In the genomic region with DNA sequence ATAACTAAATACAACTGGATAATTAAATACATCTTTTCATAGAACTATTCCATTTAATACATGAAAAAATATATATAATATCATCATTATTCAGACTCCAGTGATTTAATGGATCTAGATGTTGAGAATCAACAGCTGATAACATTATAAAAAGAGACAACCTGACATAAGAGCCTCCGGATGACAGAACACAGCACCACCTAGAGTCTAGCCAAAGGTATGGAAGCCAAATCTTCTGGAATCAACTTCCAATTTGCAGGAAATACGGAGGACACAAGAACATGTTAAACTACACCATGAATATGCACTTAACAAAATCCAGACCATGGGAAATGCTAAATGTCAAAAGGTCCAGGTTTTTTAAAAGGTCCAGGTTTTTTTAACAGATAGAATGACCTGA, we compare ENCODE assay signal across 9 cellular contexts. TPM values are rescaled to one million over a fixed set of nuclear protein-coding genes. Genes with fewer than 3 reads are reported as not detected.
DNase-seq lines count a peak whose midpoint lies in the region; ATAC-seq, FAIRE-seq and TF ChIP-seq lines count a peak whose summit lies in the region.
"Had no signal": no experiment of that assay in that cellular context is flagged by ENCODE, and none has a peak within 500 bp of the region (broad histone marks: within the 10 kb centered on the region; RNA-seq: fewer than 3 reads in every experiment).

No MANE protein-coding gene starts in this region.

- H3K36me3 Mint-ChIP-seq in activated CD4-positive, alpha-beta memory T cell treated with anti-CD3 and anti-CD28 coated beads, Interleukin-2, amount 10 ng/mL, durations not matched to agents 7 days and 5 days (ENCODE audit: low read depth), result peaks cover 37% of the 10 kb centered on the region

- H3K27ac ChIP-seq in A549 (no peak overlapping the region), SU-DHL-6 (ENCODE audit: low read depth, low read length) (no peak overlapping the region)
- H3K27ac ChIP-seq: epithelial cell of prostate had no signal

- H3K4me1 ChIP-seq in A549, result peaks cover 5% of the 10 kb centered on the region; the same call in 1 of the 3 replicates

- CTCF ChIA-PET in A549 (lab: Yijun Ruan, JAX), result interaction anchor here (0.6 to 0.9 kb wide), 2 partner anchors 13 to 82 kb away, joined by 3 to 5 read pairs; no protein-coding TSS in a partner anchor
- CTCF ChIA-PET in activated CD4-positive, alpha-beta memory T cell treated with anti-CD3 and anti-CD28 coated beads, Interleukin-2, amount 10 ng/mL, durations not matched to agents 7 days and 5 days (lab: Charles Lee), result interaction anchor here (0.6 to 1.5 kb wide), 2 partner anchors 11 to 93 kb away, joined by 4 to 9 read pairs; no protein-coding TSS in a partner anchor

- peak in 1 of 2 experiments; percentile 30; a peak in 2 of 5 replicates for TF ChIP-seq RAD21 in A549 (conservative IDR thresholded peaks at IDR 0.05 in 1 of 2, IDR thresholded peaks at IDR 0.05 in 1 of 2)

- peaks cover 46% of the 10 kb centered on the region for H3K79me2 ChIP-seq in SU-DHL-6 (ENCODE audit: insufficient read depth, low read length)

- H3K4me2 ChIP-seq in A549, result no peak overlapping the region
- no peak overlapping the region for H3K4me2 ChIP-seq in SU-DHL-6 (ENCODE audit: low read depth, low read length, poor library complexity, severe bottlenecking)

- no peak overlapping the region for H3K4me3 Mint-ChIP-seq in activated CD4-positive, alpha-beta memory T cell treated with anti-CD3 and anti-CD28 coated beads, Interleukin-2, amount 10 ng/mL, durations not matched to agents 7 days and 5 days

- no peak overlapping the region for H2AFZ ChIP-seq in SU-DHL-6 (ENCODE audit: low read depth, low read length, severe bottlenecking)

- H3K9me2 ChIP-seq in SU-DHL-6 (replicated peaks; ENCODE audit: insufficient read depth, low read length), result no peaks in the 10 kb centered on the region

- H3K36me3 ChIP-seq in SU-DHL-6 (ENCODE audit: low read length), result 0 out of 2 replicates have a peak, but pooled peaks cover 4% of the 10 kb centered on the region

- peak; percentile 10 to 56 for DNase-seq in A549 (ENCODE audit: low read depth in 1 of 2, low spot score in 1 of 2)
- peak; percentile 47 for DNase-seq in H4 (ENCODE audit: low spot score)
- no peak for DNase-seq in left ventricle myocardium superior
- DNase-seq in GF-D8 (lab: John Stamatoyannopoulos, UW), result no peak
- DNase-seq in activated CD4-positive, alpha-beta memory T cell treated with anti-CD3 and anti-CD28 coated beads, Interleukin-2, amount 10 ng/mL, durations not matched to agents 7 days and 5 days, result no peak
- no peak for DNase-seq in NCI-H345 (lab: John Stamatoyannopoulos, UW)
- no peak for DNase-seq in H54 (ENCODE audit: insufficient read length, low spot score)

- intact Hi-C loops in left ventricle myocardium superior (cut with micrococcal nuclease), result no loop called here

- TF ChIP-seq CTCF in A549 (IDR thresholded peaks at IDR 0.05), result peak; percentile 39
- TF ChIP-seq CTCF in SU-DHL-6 (IDR thresholded peaks at IDR 0.05; ENCODE audit: insufficient read depth, low read length, poor library complexity, severe bottlenecking), result peak; percentile 35

- WGBS in A549 (ENCODE audit: missing lambda C conversion rate), result 61% methylated on average over 2 of the region's 2 CpGs

- H3K4me3 ChIP-seq in A549 (no peak overlapping the region), SU-DHL-6 (ENCODE audit: insufficient read depth, low read length, poor library complexity, severe bottlenecking) (no peak overlapping the region)

- H3K9me3 ChIP-seq in A549, result 0 out of 3 replicates have a peak, but pooled peaks cover 6% of the 10 kb centered on the region
- H3K9me3 ChIP-seq in SU-DHL-6 (ENCODE audit: insufficient read depth, low read length), result peaks cover 16% of the 10 kb centered on the region; the same call in 1 of the 2 replicates

- H3K9ac ChIP-seq in SU-DHL-6 (ENCODE audit: low read length), result no peak overlapping the region

- H3K27me3 ChIP-seq in SU-DHL-6 (ENCODE audit: low read length), result no peaks in the 10 kb centered on the region

- H3F3A ChIP-seq in SU-DHL-6 (ENCODE audit: insufficient read depth), result no peaks in the 10 kb centered on the region; the same call in 1 of the 2 replicates

- H3K4me1 Mint-ChIP-seq in activated CD4-positive, alpha-beta memory T cell treated with anti-CD3 and anti-CD28 coated beads, Interleukin-2, amount 10 ng/mL, durations not matched to agents 7 days and 5 days, result peaks cover 3% of the 10 kb centered on the region

- ATAC-seq in A549 (peak; percentile 43 to 73; a peak in 3 of 6 replicates), left ventricle myocardium superior (peak; percentile 48)

- TF ChIP-seq POLR2A in A549 (IDR thresholded peaks at IDR 0.05; ENCODE audit: low read length), result no peak
- no peak for TF ChIP-seq POLR2A in H54 (IDR thresholded peaks at IDR 0.05; ENCODE audit: low read depth, low read length)

- FAIRE-seq in A549 (lab: Jason Lieb, UNC) (no peak), H54 (lab: Jason Lieb, UNC) (no peak)

- H4K20me1 ChIP-seq in SU-DHL-6 (ENCODE audit: low read depth, low read length), result no peaks in the 10 kb centered on the region

- H3K9me3 Mint-ChIP-seq in activated CD4-positive, alpha-beta memory T cell treated with anti-CD3 and anti-CD28 coated beads, Interleukin-2, amount 10 ng/mL, durations not matched to agents 7 days and 5 days, result peaks cover 31% of the 10 kb centered on the region

- no peaks in the 10 kb centered on the region for H3K27me3 Mint-ChIP-seq in activated CD4-positive, alpha-beta memory T cell treated with anti-CD3 and anti-CD28 coated beads, Interleukin-2, amount 10 ng/mL, durations not matched to agents 7 days and 5 days

- H3K27ac Mint-ChIP-seq in activated CD4-positive, alpha-beta memory T cell treated with anti-CD3 and anti-CD28 coated beads, Interleukin-2, amount 10 ng/mL, durations not matched to agents 7 days and 5 days, result no peak overlapping the region

- POLR2A ChIA-PET in A549 (lab: Yijun Ruan, JAX), result interaction anchor here (1.2 kb wide), 1 partner anchor 55 kb away, joined by 3 read pairs; the partner anchor contains the start of gene LRBA
- POLR2A ChIA-PET in activated CD4-positive, alpha-beta memory T cell treated with anti-CD3 and anti-CD28 coated beads, Interleukin-2, amount 10 ng/mL, durations not matched to agents 7 days and 5 days (lab: Charles Lee), result no interaction called here

- no peak for TF ChIP-seq EP300 in A549 (IDR thresholded peaks at IDR 0.05)

TF ChIP-seq in A549, 52 proteins besides CTCF, POLR2A, EP300 and RAD21:
- TF ChIP-seq PBX3 (IDR thresholded peaks at IDR 0.05), result no peak
- no peak for TF ChIP-seq MAX (IDR thresholded peaks at IDR 0.05)
- no peak for TF ChIP-seq MAZ (IDR thresholded peaks at IDR 0.05; ENCODE audit: borderline replicate concordance, low read depth, low read length)
- no peak for TF ChIP-seq ZFP36 (IDR thresholded peaks at IDR 0.05; ENCODE audit: borderline replicate concordance, partially characterized antibody)
- TF ChIP-seq HOXA7 (CRISPR knock-in tag; IDR thresholded peaks at IDR 0.05), result no peak
- TF ChIP-seq FOSB (CRISPR knock-in tag; IDR thresholded peaks at IDR 0.05), result no peak
- no peak for TF ChIP-seq EHMT2 (IDR thresholded peaks at IDR 0.05; ENCODE audit: low read depth)
- no peak for TF ChIP-seq TP53 (CRISPR knock-in tag; IDR thresholded peaks at IDR 0.05)
- TF ChIP-seq CBX8 (IDR thresholded peaks at IDR 0.05), result no peak
- no peak for TF ChIP-seq POLR2AphosphoS2 (conservative IDR thresholded peaks at IDR 0.05; ENCODE audit: low read length)
- TF ChIP-seq CHD2 (IDR thresholded peaks at IDR 0.05; ENCODE audit: low read length, partially characterized antibody), result no peak
- TF ChIP-seq SMC3 (IDR thresholded peaks at IDR 0.05), result no peak
- TF ChIP-seq, protein P1, sequence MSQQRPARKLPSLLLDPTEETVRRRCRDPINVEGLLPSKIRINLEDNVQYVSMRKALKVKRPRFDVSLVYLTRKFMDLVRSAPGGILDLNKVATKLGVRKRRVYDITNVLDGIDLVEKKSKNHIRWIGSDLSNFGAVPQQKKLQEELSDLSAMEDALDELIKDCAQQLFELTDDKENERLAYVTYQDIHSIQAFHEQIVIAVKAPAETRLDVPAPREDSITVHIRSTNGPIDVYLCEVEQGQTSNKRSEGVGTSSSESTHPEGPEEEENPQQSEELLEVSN (IDR thresholded peaks at IDR 0.05; ENCODE audit: borderline replicate concordance, low read depth), result no peak
- no peak for TF ChIP-seq RARB (CRISPR knock-in tag; IDR thresholded peaks at IDR 0.05)
- no peak for TF ChIP-seq CEBPB (IDR thresholded peaks at IDR 0.05)
- no peak for TF ChIP-seq HEYL (CRISPR knock-in tag; IDR thresholded peaks at IDR 0.05)
- no peak for TF ChIP-seq JUNB (IDR thresholded peaks at IDR 0.05)
- no peak for TF ChIP-seq GATA3 (IDR thresholded peaks at IDR 0.05; ENCODE audit: borderline replicate concordance)
- TF ChIP-seq HOXB13 (CRISPR knock-in tag; IDR thresholded peaks at IDR 0.05; ENCODE audit: low read depth), result no peak

RNA-seq across cellular contexts. Expression of gene LRBA, which starts 55.0 kb away (rescaled TPM):
- polyA plus RNA-seq in A549 (2011; rRNA removed), result 24.3 and 25.1 TPM in 2 replicates
- polyA plus RNA-seq in A549 (2012; cell fraction: cytosol; rRNA removed), result 4.3 and 5.0 TPM in 2 replicates
- 9.1 and 11.7 TPM in 2 replicates for polyA plus RNA-seq in A549 (2012; cell fraction: nucleus; rRNA removed)
- 9.2 to 10.7 TPM (median 9.8 TPM) in 3 replicates for polyA plus RNA-seq in A549 (2017; fragmentation: RNase III; extraction: RNeasy Plus Mini Kit Qiagen cat#74134 plus additional on column Dnase treatment)
- polyA minus RNA-seq in A549 (2011; rRNA and poly(A)+ RNA removed), result 74.2 and 84.0 TPM in 2 replicates
- total RNA-seq in H4 (2014; rRNA removed; shearing (Covaris generic)), result 31.1 and 31.7 TPM in 2 replicates
- 21.4 TPM for total RNA-seq in left ventricle myocardium superior
- 10 to 100 TPM; 42.4 to 45.2 TPM for total RNA-seq in activated CD4-positive, alpha-beta memory T cell treated with anti-CD3 and anti-CD28 coated beads, Interleukin-2, amount 10 ng/mL, durations not matched to agents 7 days and 5 days

Comparison
In these comparisons a context has a peak if more than half of its experiments do, and no peak if none do; other contexts are left out.
1. DNase-seq: peak in A549 (2 of 2) and H4 (single experiment); none in left ventricle myocardium superior (single experiment), GF-D8 (single experiment), activated CD4-positive, alpha-beta memory T cell treated with anti-CD3 and anti-CD28 coated beads, Interleukin-2, amount 10 ng/mL, durations not matched to agents 7 days and 5 days (single experiment), NCI-H345 (single experiment) and H54 (single experiment).